In genomic region chr7:36639826-36640225, GRCh38 we compare ENCODE assay signal across 16 cellular contexts.
DNase-seq lines count a peak whose midpoint lies in the region; TF ChIP-seq lines count a peak whose summit lies in the region.
"Had no signal": no experiment of that assay in that cellular context is flagged by ENCODE, and none has a peak within 500 bp of the region (broad histone marks: within the 10 kb centered on the region; RNA-seq: fewer than 3 reads in every experiment).

No MANE protein-coding gene starts in this region.

- no peak overlapping the region for H2BK5ac ChIP-seq in mesenchymal stem cell (ENCODE audit: low read depth, low read length, poor library complexity, severe bottlenecking)

- H3K79me1 ChIP-seq in mesenchymal stem cell (replicated peaks; ENCODE audit: low read length, poor library complexity, severe bottlenecking) = no peaks in the 10 kb centered on the region

- H3K36me3 ChIP-seq in mesenchymal stem cell (ENCODE audit: control insufficient read depth in 1 of 2, insufficient read depth in 2 of 2, low read depth in 1 of 2, low read length in 2 of 2) (no peaks in the 10 kb centered on the region), thymus (ENCODE audit: control insufficient read depth, insufficient read depth) (no peaks in the 10 kb centered on the region), BE2C (no peaks in the 10 kb centered on the region)
- H3K36me3 ChIP-seq: breast epithelium, esophagus muscularis mucosa, SJSA1 had no signal

- H2BK15ac ChIP-seq in mesenchymal stem cell (ENCODE audit: low read depth, poor library complexity, severe bottlenecking) = peak overlapping the region; percentile 12

- no peak overlapping the region for H2AFZ ChIP-seq in mesenchymal stem cell (ENCODE audit: low read depth, low read length)

- H3K4me3 ChIP-seq in mesenchymal stem cell (ENCODE audit: insufficient read depth in 1 of 2, low read depth in 1 of 2, low read length in 2 of 2) (no peak overlapping the region), thymus (ENCODE audit: low read length) (no peak overlapping the region), BE2C (ENCODE audit: low read depth, low read length) (no peak overlapping the region)
- H3K4me3 ChIP-seq: A549, breast epithelium, esophagus muscularis mucosa, SJSA1 had no signal

- H3K4me1 ChIP-seq in mesenchymal stem cell (ENCODE audit: control insufficient read depth, insufficient read depth, low read depth, low read length) (peaks cover 6% of the 10 kb centered on the region), thymus (ENCODE audit: control insufficient read depth, insufficient read depth, low read length) (peaks cover 8% of the 10 kb centered on the region), BE2C (no peaks in the 10 kb centered on the region)
- H3K4me1 ChIP-seq: A549, breast epithelium, esophagus muscularis mucosa had no signal

- H3K27me3 ChIP-seq in mesenchymal stem cell (ENCODE audit: control insufficient read depth in 1 of 2, insufficient read depth in 1 of 2, low read length in 2 of 2) = peaks cover 0 to 28% of the 10 kb centered on the region in 2 experiments
- H3K27me3 ChIP-seq in thymus (ENCODE audit: control insufficient read depth, insufficient read depth) = no peaks in the 10 kb centered on the region
- H3K27me3 ChIP-seq in BE2C = no peaks in the 10 kb centered on the region
- H3K27me3 ChIP-seq: breast epithelium, SJSA1 had no signal

- no peak overlapping the region for H4K91ac ChIP-seq in mesenchymal stem cell (ENCODE audit: low read length)

- no peak overlapping the region for H2BK12ac ChIP-seq in mesenchymal stem cell (ENCODE audit: low read length in 2 of 2)

- POLR2A ChIA-PET in GM10248 (lab: Yijun Ruan, JAX) = no interaction called here

- H3K27ac ChIP-seq in mesenchymal stem cell (ENCODE audit: low read length, poor library complexity, severe bottlenecking) (no peak overlapping the region), thymus (ENCODE audit: low read depth) (peak overlapping the region; percentile 84)
- H3K27ac ChIP-seq: A549, breast epithelium, esophagus muscularis mucosa, SJSA1 had no signal

- no peak overlapping the region for H3K4me2 ChIP-seq in mesenchymal stem cell (ENCODE audit: low read length, poor library complexity, severe bottlenecking)
- H3K4me2 ChIP-seq: A549 had no signal

- H3K4ac ChIP-seq in mesenchymal stem cell (ENCODE audit: low read depth in 1 of 2, low read length in 2 of 2) = no peak overlapping the region

- 88% methylated on average over 6 of the region's 8 CpGs for WGBS in mesenchymal stem cell
- 9% methylated on average over 8 of the region's 8 CpGs for WGBS in thymus

- DNase-seq in activated gamma-delta T cell treated with Interleukin-2 at 50 U/mL for 16 hours (peak; percentile 68), activated gamma-delta T cell (lab: John Stamatoyannopoulos, UW) (no peak), mesenchymal stem cell (no peak), NCI-H2196 treated with DMSO at 0.1 percent for 48 hours (lab: John Stamatoyannopoulos, UW; ENCODE audit: unreplicated experiment) (no peak), BE2C (no peak), GM10248 (ENCODE audit: extremely low spot score) (no peak)
- peak; percentile 35 for DNase-seq in activated T-cell treated with anti-CD3 and anti-CD28 coated beads, Interleukin-2, amount 50 U/mL, for 1 hour
- DNase-seq: EL; NCI-H524 treated with DMSO at 0.1 percent for 48 hours; right cardiac atrium; stimulated activated naive B cell treated with anti-CD40 and anti-IgM and Interleukin-4, amounts not matched to agents 10 μg/mL and 1 μg/mL and 100 μg/mL, for 72 hours had no signal

- H2AK5ac ChIP-seq in mesenchymal stem cell (ENCODE audit: low read length, severe bottlenecking) = no peak overlapping the region

- H2BK120ac ChIP-seq in mesenchymal stem cell (ENCODE audit: low read depth, low read length) = no peak overlapping the region

- no peak overlapping the region for H3K18ac ChIP-seq in mesenchymal stem cell (ENCODE audit: low read depth in 1 of 2, low read length in 2 of 2)

- H3K14ac ChIP-seq in mesenchymal stem cell (ENCODE audit: low read length in 2 of 2) = no peak overlapping the region

- H3K9me3 ChIP-seq in mesenchymal stem cell (ENCODE audit: control insufficient read depth, low read length) (no peaks in the 10 kb centered on the region), thymus (ENCODE audit: control insufficient read depth) (no peaks in the 10 kb centered on the region), BE2C (no peaks in the 10 kb centered on the region)
- H3K9me3 ChIP-seq: A549, breast epithelium, esophagus muscularis mucosa, SJSA1 had no signal

- H3K9ac ChIP-seq in mesenchymal stem cell (ENCODE audit: low read length) = no peak overlapping the region

- CTCF ChIA-PET in GM10248 (lab: Yijun Ruan, JAX) = interaction anchor here (1.5 kb wide), 1 partner anchor 321 kb away, joined by 3 read pairs; no protein-coding TSS in a partner anchor

- no peak overlapping the region for H3K23ac ChIP-seq in mesenchymal stem cell (ENCODE audit: low read length in 2 of 2)

- no peak for TF ChIP-seq CTCF in BE2C (IDR thresholded peaks at IDR 0.05; ENCODE audit: low read depth, low read length)
- TF ChIP-seq CTCF in GM10248 (IDR thresholded peaks at IDR 0.05; ENCODE audit: control extremely low read depth, extremely low read depth, low read depth, missing control alignments) = no peak

- H4K8ac ChIP-seq in mesenchymal stem cell (ENCODE audit: low read length) = no peak overlapping the region

Comparison
In these comparisons a context has a peak if more than half of its experiments do, and no peak if none do; other contexts are left out.
1. DNase-seq: peak in activated gamma-delta T cell treated with Interleukin-2 at 50 U/mL for 16 hours (single experiment) and activated T-cell treated with anti-CD3 and anti-CD28 coated beads, Interleukin-2, amount 50 U/mL, for 1 hour (single experiment); none in activated gamma-delta T cell (single experiment), mesenchymal stem cell (single experiment), NCI-H2196 treated with DMSO at 0.1 percent for 48 hours (single experiment), BE2C (single experiment) and GM10248 (single experiment).